Comparison of ENCODE assay signal across 10 cellular contexts in genomic region chr9:16515879-16516289, GRCh38.
A peak's percentile ranks its signal among the peaks of the same experiment; 100 is the strongest.
DNase-seq lines count a peak whose midpoint lies in the region; ATAC-seq and TF ChIP-seq lines count a peak whose summit lies in the region.
"Had no signal": no experiment of that assay in that cellular context is flagged by ENCODE, and none has a peak within 500 bp of the region (broad histone marks: within the 10 kb centered on the region; RNA-seq: fewer than 3 reads in every experiment).

No MANE protein-coding gene starts in this region.

- H3K4me2 ChIP-seq in GM23338 (peak overlapping the region; percentile 62), hepatocyte (peak overlapping the region; percentile 61)

- H3K4me3 ChIP-seq in GM23338 (peak overlapping the region; percentile 7; the same call in 1 of the 2 replicates), adipocyte (ENCODE audit: low read length) (peak overlapping the region; percentile 54), hepatocyte (no peak overlapping the region)
- H3K4me3 ChIP-seq: breast epithelium had no signal

- intact Hi-C loops in sciatic nerve (cut with DNase I) = no loop called here
- intact Hi-C loops in MCF 10A (cut with micrococcal nuclease) = no loop called here
- intact Hi-C loops in CD4-positive, alpha-beta T cell (cut with DNase I, micrococcal nuclease) = no loop called here

- peak; percentile 83 for ATAC-seq in GM23338
- peak; percentile 95 for ATAC-seq in sciatic nerve
- no peak for ATAC-seq in HG02840 (IDR thresholded peaks at IDR 0.05; ENCODE audit: low FRiP score, unreplicated experiment)
- ATAC-seq in CD4-positive, alpha-beta T cell (ENCODE audit: poor library complexity) = no peak

- H3K79me2 ChIP-seq in GM23338 (replicated peaks; ENCODE audit: insufficient read depth) (no peaks in the 10 kb centered on the region), hepatocyte (no peaks in the 10 kb centered on the region)

- no peaks in the 10 kb centered on the region for H4K20me1 ChIP-seq in GM23338 (replicated peaks; ENCODE audit: insufficient read depth)
- no peaks in the 10 kb centered on the region for H4K20me1 ChIP-seq in hepatocyte (ENCODE audit: insufficient read depth, poor library complexity, severe bottlenecking)

- H3K27me3 Mint-ChIP-seq in GM23338 (ENCODE audit: insufficient read depth, low read depth, poor library complexity) (no peaks in the 10 kb centered on the region), MCF 10A (ENCODE audit: insufficient read depth, unreplicated experiment) (no peaks in the 10 kb centered on the region)
- no peaks in the 10 kb centered on the region for H3K27me3 Mint-ChIP-seq in CD4-positive, alpha-beta T cell

- CTCF ChIA-PET in MCF 10A (lab: Yijun Ruan, JAX) = interaction anchor here (0.6 kb wide), 2 partner anchors 90 to 165 kb away, joined by 3 read pairs; no protein-coding TSS in a partner anchor
- CTCF ChIA-PET in CD4-positive, alpha-beta T cell (lab: Charles Lee) = no interaction called here

- peaks cover 5% of the 10 kb centered on the region; the same call in 1 of the 2 replicates for H3F3A ChIP-seq in GM23338 (replicated peaks; ENCODE audit: low read depth)

- H3K27me3 ChIP-seq in GM23338 (ENCODE audit: insufficient read depth) (no peaks in the 10 kb centered on the region), adipocyte (replicated peaks; ENCODE audit: control insufficient read depth, insufficient read depth, low read length) (no peaks in the 10 kb centered on the region), hepatocyte (no peaks in the 10 kb centered on the region)
- no peaks in the 10 kb centered on the region for H3K27me3 ChIP-seq in CD4-positive, alpha-beta T cell (ENCODE audit: control insufficient read depth, insufficient read depth, low read length)
- H3K27me3 ChIP-seq: breast epithelium had no signal

- H3K27ac Mint-ChIP-seq in GM23338 (peak overlapping the region; percentile 95), MCF 10A (ENCODE audit: low read depth, unreplicated experiment) (no peak overlapping the region)
- no peak overlapping the region for H3K27ac Mint-ChIP-seq in CD4-positive, alpha-beta T cell

- H3K4me1 ChIP-seq in GM23338 (ENCODE audit: insufficient read depth) (peaks cover 44% of the 10 kb centered on the region), adipocyte (ENCODE audit: control insufficient read depth, insufficient read depth, low read length) (peaks cover 34% of the 10 kb centered on the region), hepatocyte (ENCODE audit: insufficient read depth) (peaks cover 29% of the 10 kb centered on the region)
- H3K4me1 ChIP-seq: breast epithelium had no signal

- no peaks in the 10 kb centered on the region for H3K9me3 ChIP-seq in adipocyte (ENCODE audit: control insufficient read depth, low read length)
- no peaks in the 10 kb centered on the region for H3K9me3 ChIP-seq in hepatocyte (ENCODE audit: low read depth)
- H3K9me3 ChIP-seq in CD4-positive, alpha-beta T cell (ENCODE audit: control insufficient read depth, low read length) = no peaks in the 10 kb centered on the region
- H3K9me3 ChIP-seq: breast epithelium had no signal

- H3K36me3 Mint-ChIP-seq in GM23338 (ENCODE audit: low read depth) = no peaks in the 10 kb centered on the region
- H3K36me3 Mint-ChIP-seq in MCF 10A (ENCODE audit: insufficient read depth, unreplicated experiment) = no peaks in the 10 kb centered on the region
- H3K36me3 Mint-ChIP-seq in CD4-positive, alpha-beta T cell (ENCODE audit: low read depth) = no peaks in the 10 kb centered on the region

- no peaks in the 10 kb centered on the region for H3K9me3 Mint-ChIP-seq in GM23338
- no peaks in the 10 kb centered on the region for H3K9me3 Mint-ChIP-seq in MCF 10A (ENCODE audit: unreplicated experiment)
- no peaks in the 10 kb centered on the region for H3K9me3 Mint-ChIP-seq in CD4-positive, alpha-beta T cell

- peak overlapping the region; percentile 76 for H3K27ac ChIP-seq in GM23338 (ENCODE audit: low read depth)
- H3K27ac ChIP-seq in hepatocyte = peak overlapping the region; percentile 73
- H3K27ac ChIP-seq in CD4-positive, alpha-beta T cell (ENCODE audit: low read depth, low read length) = no peak overlapping the region

- H2AFZ ChIP-seq in GM23338 = no peak overlapping the region
- H2AFZ ChIP-seq in hepatocyte = no peak overlapping the region

- H3K4me1 Mint-ChIP-seq in GM23338 (peaks cover 65% of the 10 kb centered on the region), MCF 10A (ENCODE audit: insufficient read depth, unreplicated experiment) (no peaks in the 10 kb centered on the region)
- no peaks in the 10 kb centered on the region for H3K4me1 Mint-ChIP-seq in CD4-positive, alpha-beta T cell (ENCODE audit: low read depth)

- BruUV-seq in MCF 10A (replicated peaks; lab: Mats Ljungman, UMichigan) = no TSS peak

- 16% methylated on average over 3 of the region's 3 CpGs for WGBS in hepatocyte (ENCODE audit: low lambda C conversion rate, missing lambda C conversion rate)

- DNase-seq in GM23338 (ENCODE audit: low spot score) (peak; percentile 91), adipocyte (ENCODE audit: low read depth) (peak; percentile 79), hepatocyte (ENCODE audit: low spot score) (peak; percentile 37), sciatic nerve (ENCODE audit: low spot score) (no peak), MCF 10A (ENCODE audit: unreplicated experiment) (no peak), hippocampal formation (lab: John Stamatoyannopoulos, UW) (no peak)
- no peak for DNase-seq in CD4-positive, alpha-beta T cell
- DNase-seq: activated CD4-positive, alpha-beta T cell treated with anti-CD3 and anti-CD28 coated beads for 48 hours had no signal

- H3K4me3 Mint-ChIP-seq in GM23338 = peak overlapping the region; percentile 46; the same call in 2 of the 3 replicates
- H3K4me3 Mint-ChIP-seq in MCF 10A (ENCODE audit: unreplicated experiment) = no peak overlapping the region
- H3K4me3 Mint-ChIP-seq in CD4-positive, alpha-beta T cell = no peak overlapping the region

- POLR2A ChIA-PET in MCF 10A (lab: Yijun Ruan, JAX) = interaction anchor here (0.5 to 1.0 kb wide), 5 partner anchors 8 to 848 kb away, joined by 3 to 5 read pairs (median 3); no protein-coding TSS in a partner anchor
- POLR2A ChIA-PET in CD4-positive, alpha-beta T cell (lab: Charles Lee) = interaction anchor here (0.7 kb wide), 1 partner anchor 31 kb away, joined by 4 read pairs; no protein-coding TSS in a partner anchor

- peak overlapping the region; percentile 78 for H3K9ac ChIP-seq in adipocyte (ENCODE audit: low read length)

- H3K9me2 ChIP-seq in GM23338 (ENCODE audit: insufficient read depth) (no peaks in the 10 kb centered on the region), hepatocyte (replicated peaks; ENCODE audit: insufficient read depth) (no peaks in the 10 kb centered on the region)

- H3K36me3 ChIP-seq in GM23338 (ENCODE audit: insufficient read depth) = no peaks in the 10 kb centered on the region
- H3K36me3 ChIP-seq in adipocyte (ENCODE audit: control insufficient read depth, insufficient read depth, low read length, severe bottlenecking) = no peaks in the 10 kb centered on the region
- H3K36me3 ChIP-seq in hepatocyte (replicated peaks; ENCODE audit: insufficient read depth, low read depth) = no peaks in the 10 kb centered on the region
- H3K36me3 ChIP-seq: breast epithelium had no signal

- TF ChIP-seq CTCF in GM23338 (conservative IDR thresholded peaks at IDR 0.05; ENCODE audit: low read depth in 2 of 2) = no peak
- no peak for TF ChIP-seq CTCF in hepatocyte (IDR thresholded peaks at IDR 0.05; ENCODE audit: poor library complexity)
- no peak for TF ChIP-seq CTCF in MCF 10A (IDR thresholded peaks at IDR 0.05; ENCODE audit: unreplicated experiment)
- no peak for TF ChIP-seq CTCF in CD4-positive, alpha-beta T cell (IDR thresholded peaks at IDR 0.05)

Comparison
In these comparisons a context has a peak if more than half of its experiments do, and no peak if none do; other contexts are left out.
1. ATAC-seq: peak in GM23338 (single experiment) and sciatic nerve (single experiment); none in HG02840 (single experiment) and CD4-positive, alpha-beta T cell (single experiment).
2. DNase-seq: peak in GM23338 (single experiment), adipocyte (single experiment) and hepatocyte (single experiment); none in sciatic nerve (single experiment), MCF 10A (single experiment), hippocampal formation (0 of 2) and CD4-positive, alpha-beta T cell (0 of 10).